ENCODE assay signal across 19 cellular contexts in genomic region chr4:155005395-155006087, GRCh38.
DNase-seq lines count a peak whose midpoint lies in the region; ATAC-seq, FAIRE-seq and TF ChIP-seq lines count a peak whose summit lies in the region.
"Had no signal": no experiment of that assay in that cellular context is flagged by ENCODE, and none has a peak within 500 bp of the region (broad histone marks: within the 10 kb centered on the region; RNA-seq: fewer than 3 reads in every experiment).

No MANE protein-coding gene starts in this region.

- H2BK120ac ChIP-seq in H1 (replicated peaks; ENCODE audit: low read depth, low read length): no peak overlapping the region

- no peak overlapping the region for H2BK12ac ChIP-seq in H1 (ENCODE audit: low read depth, low read length)

- H2BK5ac ChIP-seq in H1 (ENCODE audit: low read depth, low read length): no peak overlapping the region

- no peak for TF ChIP-seq POLR2A in H1 (IDR thresholded peaks at IDR 0.05; ENCODE audit: control extremely low read depth in 1 of 2, low read depth in 2 of 2, low read length in 2 of 2)

- H2BK15ac ChIP-seq in H1 (ENCODE audit: low read length): no peak overlapping the region

- H3K27me3 ChIP-seq in H1 (replicated peaks in 1 of 4; ENCODE audit: control insufficient read depth in 3 of 4, extremely low read depth in 1 of 4, insufficient read depth in 3 of 4, low read length in 3 of 4): no peaks in the 10 kb centered on the region
- H3K27me3 ChIP-seq: stomach had no signal

- no peaks in the 10 kb centered on the region for H3K4me1 Mint-ChIP-seq in stimulated activated naive CD8-positive, alpha-beta T cell treated with anti-CD3 and anti-CD28 coated beads, Interleukin-15, amount 100 ng/mL, for 72 hours

- TF ChIP-seq CTCF in H1 (IDR thresholded peaks at IDR 0.05; ENCODE audit: control extremely low read depth in 1 of 3, insufficient read depth in 1 of 3, low read depth in 1 of 3, low read length in 3 of 3): no peak

- H3K79me1 ChIP-seq in H1 (ENCODE audit: low read depth, low read length): no peaks in the 10 kb centered on the region

- H3K79me2 ChIP-seq in H1 (ENCODE audit: control insufficient read depth in 1 of 2, insufficient read depth in 2 of 2, low read length in 2 of 2): no peaks in the 10 kb centered on the region

- no peak overlapping the region for H4K8ac ChIP-seq in H1 (ENCODE audit: extremely low read depth, insufficient read depth, low read length)

- H3K18ac ChIP-seq in H1 (ENCODE audit: extremely low read depth, low read length): no peak overlapping the region

- H3K27ac Mint-ChIP-seq in stimulated activated naive CD8-positive, alpha-beta T cell treated with anti-CD3 and anti-CD28 coated beads, Interleukin-15, amount 100 ng/mL, for 72 hours: no peak overlapping the region
- H3K27ac Mint-ChIP-seq: nephron progenitor cell, WTC11 had no signal

- 0 out of 2 replicates have a peak overlapping the region, but pooled peaks have one; percentile 3 for H2AFZ ChIP-seq in H1 (ENCODE audit: low read length)

- H3K14ac ChIP-seq in H1 (ENCODE audit: insufficient read length): no peak overlapping the region

- 81% methylated on average over 5 of the region's 5 CpGs; no CpG with 5 or more reads in 1 of the 2 experiments for WGBS in H1 (ENCODE audit: extremely low coverage in 1 of 2, insufficient coverage in 1 of 2, insufficient read length in 1 of 2, insufficient replicate concordance in 2 of 2, low coverage in 1 of 2, low lambda C conversion rate in 2 of 2, missing lambda C conversion rate in 1 of 2), 2 experiments

- ATAC-seq in SK-N-SH treated with all-trans-retinoic acid at 6 μM for 48 hours: no peak
- no peak for ATAC-seq in stimulated activated naive CD8-positive, alpha-beta T cell treated with anti-CD3 and anti-CD28 coated beads, Interleukin-15, amount 100 ng/mL, for 72 hours

- no peak overlapping the region for H3K23ac ChIP-seq in H1 (ENCODE audit: insufficient read length)

- H4K5ac ChIP-seq in H1 (ENCODE audit: insufficient read length, low read depth, low read length): no peak overlapping the region

- peaks cover 8% of the 10 kb centered on the region for H3K27me3 Mint-ChIP-seq in stimulated activated naive CD8-positive, alpha-beta T cell treated with anti-CD3 and anti-CD28 coated beads, Interleukin-15, amount 100 ng/mL, for 72 hours

- no peak for FAIRE-seq in H1 (lab: Jason Lieb, UNC)
- FAIRE-seq: frontal cortex, GM18507 had no signal

- no peaks in the 10 kb centered on the region for H4K20me1 ChIP-seq in H1 (replicated peaks in 1 of 2; ENCODE audit: control insufficient read depth in 1 of 2, insufficient read depth in 2 of 2, low read length in 2 of 2)

- no peaks in the 10 kb centered on the region for H3K4me1 ChIP-seq in H1 (replicated peaks in 1 of 4; ENCODE audit: control insufficient read depth in 3 of 4, insufficient read depth in 4 of 4, low read length in 3 of 4)
- H3K4me1 ChIP-seq: stomach had no signal

- CTCF ChIA-PET in H1 (lab: Charles Lee; ENCODE audit: partially characterized antibody): interaction anchor here (0.6 to 1.1 kb wide), 3 partner anchors 16 to 24 kb away, joined by 3 to 4 read pairs (median 3); no protein-coding TSS in a partner anchor

- TF ChIP-seq EP300 in H1 (IDR thresholded peaks at IDR 0.05; ENCODE audit: borderline replicate concordance in 1 of 2, low read depth in 2 of 2, low read length in 2 of 2): no peak

- POLR2A ChIA-PET in H1 (lab: Charles Lee; ENCODE audit: partially characterized antibody): no interaction called here

- no peak overlapping the region for H2AK5ac ChIP-seq in H1 (ENCODE audit: low read depth, low read length)

- no peak overlapping the region for H3K9ac ChIP-seq in H1 (replicated peaks in 1 of 4; ENCODE audit: extremely low read depth in 1 of 4, low read depth in 3 of 4, low read length in 3 of 4)

- peak; percentile 9 for DNase-seq in EH (ENCODE audit: low read depth)
- peak; percentile 13 for DNase-seq in OCI-M1 (lab: John Stamatoyannopoulos, UW)
- DNase-seq in H1 (ENCODE audit: low read depth in 1 of 2, low spot score in 2 of 2): no peak
- peak; percentile 34 for DNase-seq in kidney glomerular epithelial cell (lab: John Stamatoyannopoulos, UW)
- no peak for DNase-seq in iPS-NIHi7 (ENCODE audit: extremely low spot score)
- no peak for DNase-seq in D341Med (ENCODE audit: low spot score)
- no peak for DNase-seq in stimulated activated naive CD8-positive, alpha-beta T cell treated with anti-CD3 and anti-CD28 coated beads, Interleukin-15, amount 100 ng/mL, for 72 hours
- DNase-seq: activated gamma-delta T cell treated with Interleukin-2 at 50 U/mL for 16 hours; Calu3; mesendoderm; NCI-H187 treated with DMSO at 0.1 percent for 48 hours; NCI-H510A treated with DMSO at 0.1 percent for 48 hours; nephron progenitor cell; stimulated activated CD4-positive, alpha-beta T cell treated with anti-CD3 and anti-CD28 coated beads, Interleukin-15, amount 100 ng/mL, for 24 hours; stomach had no signal

- no peak overlapping the region for H3K4me2 ChIP-seq in H1 (ENCODE audit: insufficient read depth in 1 of 2, low read depth in 2 of 2, low read length in 2 of 2)

- no peaks in the 10 kb centered on the region for H3K36me3 ChIP-seq in H1 (ENCODE audit: control insufficient read depth in 2 of 4, insufficient read depth in 4 of 4, low read length in 3 of 4)
- H3K36me3 ChIP-seq: stomach had no signal

- peaks cover 0 to 7% of the 10 kb centered on the region in 2 donors for H3K9me3 Mint-ChIP-seq in stimulated activated naive CD8-positive, alpha-beta T cell treated with anti-CD3 and anti-CD28 coated beads, Interleukin-15, amount 100 ng/mL, for 72 hours

- no peak overlapping the region for H2BK20ac ChIP-seq in H1 (ENCODE audit: low read length)

- H3K27ac ChIP-seq in H1 (ENCODE audit: low read depth, low read length): no peak overlapping the region
- H3K27ac ChIP-seq: stomach had no signal

- H3K23me2 ChIP-seq in H1 (ENCODE audit: low read depth, low read length): no peaks in the 10 kb centered on the region

- no peak overlapping the region for H3K4me3 Mint-ChIP-seq in stimulated activated naive CD8-positive, alpha-beta T cell treated with anti-CD3 and anti-CD28 coated beads, Interleukin-15, amount 100 ng/mL, for 72 hours
- H3K4me3 Mint-ChIP-seq: nephron progenitor cell, WTC11 had no signal

- no peak overlapping the region for H4K91ac ChIP-seq in H1 (replicated peaks; ENCODE audit: insufficient read length, low read length)

- no peak overlapping the region for H3K4ac ChIP-seq in H1 (replicated peaks; ENCODE audit: insufficient read length, low read depth, low read length)

- H3K9me3 ChIP-seq in H1 (ENCODE audit: insufficient read depth in 2 of 2, low read depth in 1 of 2, low read length in 1 of 2): no peaks in the 10 kb centered on the region
- H3K9me3 ChIP-seq: stomach had no signal

- H3K4me3 ChIP-seq in H1 (ENCODE audit: extremely low read depth in 1 of 4, insufficient read depth in 2 of 4, low read depth in 3 of 4, low read length in 4 of 4): no peak overlapping the region
- H3K4me3 ChIP-seq: stomach had no signal

- no peak for TF ChIP-seq RAD21 in H1 (IDR thresholded peaks at IDR 0.05 in 1 of 2, conservative IDR thresholded peaks at IDR 0.05 in 1 of 2; ENCODE audit: low read depth in 2 of 2, low read length in 2 of 2)

- H3K56ac ChIP-seq in H1 (replicated peaks; ENCODE audit: insufficient read length, low read depth, low read length): no peak overlapping the region

TF ChIP-seq in H1, 55 proteins besides CTCF, POLR2A, EP300 and RAD21:
- TF ChIP-seq SAP30 (IDR thresholded peaks at IDR 0.05; ENCODE audit: insufficient read depth, insufficient replicate concordance, low read length): no peak
- TF ChIP-seq PHF8 (conservative IDR thresholded peaks at IDR 0.05; ENCODE audit: low read depth, low read length): no peak

TF ChIP-seq in SK-N-SH treated with all-trans-retinoic acid at 6 μM for 48 hours, 23 proteins besides CTCF, POLR2A, EP300 and RAD21 (continues in another document):
- TF ChIP-seq ESRRG (CRISPR knock-in tag; IDR thresholded peaks at IDR 0.05): no peak
- no peak for TF ChIP-seq SNAI2 (CRISPR knock-in tag; IDR thresholded peaks at IDR 0.05)
- TF ChIP-seq RARB (CRISPR knock-in tag; IDR thresholded peaks at IDR 0.05): no peak
- TF ChIP-seq CSDC2 (CRISPR knock-in tag; IDR thresholded peaks at IDR 0.05): no peak
- TF ChIP-seq GLIS3 (CRISPR knock-in tag; IDR thresholded peaks at IDR 0.05): no peak
- TF ChIP-seq BACH2 (CRISPR knock-in tag; IDR thresholded peaks at IDR 0.05; ENCODE audit: borderline replicate concordance): no peak
- no peak for TF ChIP-seq ZNF8 (CRISPR knock-in tag; IDR thresholded peaks at IDR 0.05)
- TF ChIP-seq ZFP3 (CRISPR knock-in tag; IDR thresholded peaks at IDR 0.05): no peak
- TF ChIP-seq ISL1 (CRISPR knock-in tag; IDR thresholded peaks at IDR 0.05): no peak
- TF ChIP-seq ZNF565 (CRISPR knock-in tag; conservative IDR thresholded peaks at IDR 0.05; ENCODE audit: low read depth): no peak
- TF ChIP-seq TOX (CRISPR knock-in tag; IDR thresholded peaks at IDR 0.05; ENCODE audit: borderline replicate concordance): no peak
- TF ChIP-seq ZFP30 (CRISPR knock-in tag; IDR thresholded peaks at IDR 0.05): no peak
- TF ChIP-seq OSR1 (CRISPR knock-in tag; IDR thresholded peaks at IDR 0.05): no peak
- TF ChIP-seq PATZ1 (CRISPR knock-in tag; IDR thresholded peaks at IDR 0.05; ENCODE audit: borderline replicate concordance): no peak

Comparison
In these comparisons a context has a peak if more than half of its experiments do, and no peak if none do; other contexts are left out.
1. DNase-seq: peak in EH (single experiment), OCI-M1 (single experiment) and kidney glomerular epithelial cell (single experiment); none in H1 (0 of 2), iPS-NIHi7 (single experiment), D341Med (single experiment) and stimulated activated naive CD8-positive, alpha-beta T cell treated with anti-CD3 and anti-CD28 coated beads, Interleukin-15, amount 100 ng/mL, for 72 hours (0 of 2).